ENCODE assay signal across 8 cellular contexts in the genomic region with DNA sequence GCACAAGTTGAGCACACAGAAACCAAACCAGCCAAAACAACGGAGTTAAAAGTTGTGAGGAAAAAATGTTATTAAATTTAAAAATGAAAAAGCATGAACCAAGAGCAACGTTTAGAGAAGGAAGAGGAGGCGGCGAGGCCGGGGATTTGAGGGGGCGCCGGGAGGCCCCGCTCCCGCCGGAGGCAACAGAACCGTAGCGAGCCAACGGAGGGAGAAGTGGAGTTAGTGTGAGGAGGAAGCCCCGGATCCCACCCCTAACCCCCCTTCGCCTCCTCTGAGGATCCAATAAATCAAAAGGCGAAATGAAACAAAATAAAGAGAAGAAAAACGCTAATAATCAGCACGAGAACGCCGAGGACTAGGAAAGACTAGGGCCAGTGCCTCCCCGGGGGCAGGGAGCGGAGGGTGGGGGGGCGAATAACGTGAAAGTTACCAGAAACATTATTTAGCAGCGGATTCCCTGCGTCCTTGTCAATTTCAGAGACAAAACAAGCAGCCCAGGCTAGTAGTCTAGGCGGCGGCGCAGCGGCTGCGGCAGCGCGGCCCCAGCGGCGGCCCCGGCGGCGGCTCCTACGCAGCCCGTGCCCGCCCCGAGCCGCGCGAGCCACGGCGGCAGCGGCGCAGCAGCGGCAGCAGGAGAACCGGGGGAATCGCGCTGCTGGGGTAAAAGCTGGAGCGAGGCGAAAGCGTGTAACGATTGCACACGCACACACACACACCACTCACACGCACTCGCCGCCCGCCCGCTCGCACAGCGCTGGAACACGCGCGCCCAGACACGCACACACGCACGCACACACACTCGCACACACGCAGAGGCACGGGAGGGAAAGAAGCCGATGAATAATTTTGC. TPM values are rescaled to one million over a fixed set of nuclear protein-coding genes. Genes with fewer than 3 reads are reported as not detected.
A peak's percentile ranks its signal among the peaks of the same experiment; 100 is the strongest.
DNase-seq lines count a peak whose midpoint lies in the region; ATAC-seq and TF ChIP-seq lines count a peak whose summit lies in the region.

No MANE protein-coding gene starts in this region.

- peaks cover 57% of the 10 kb centered on the region for H3K4me1 Mint-ChIP-seq in activated naive CD4-positive, alpha-beta T cell treated with anti-CD3 and anti-CD28 coated beads, Interleukin-2, amount 50 U/mL, for 24 hours

- peak overlapping the region; percentile 94 for H3K27ac ChIP-seq in Karpas-422 (ENCODE audit: low read length)

- CTCF ChIA-PET in BJ (lab: Yijun Ruan, JAX) = no interaction called here

- peaks cover 65% of the 10 kb centered on the region for H3K79me2 ChIP-seq in Karpas-422 (ENCODE audit: low read length)

- intact Hi-C loops in left cardiac atrium (cut with DNase I) = no loop called here
- intact Hi-C loops in posterior vena cava (cut with DNase I) = loop anchor here (5.0 to 10.0 kb wide), 3 partner anchors 74 to 594 kb away; no protein-coding TSS in a partner anchor

- H3K4me2 ChIP-seq in Karpas-422 (ENCODE audit: low read depth, low read length, poor library complexity, severe bottlenecking) = peak overlapping the region; percentile 70

- peaks cover 2% of the 10 kb centered on the region for H3K36me3 Mint-ChIP-seq in activated naive CD4-positive, alpha-beta T cell treated with anti-CD3 and anti-CD28 coated beads, Interleukin-2, amount 50 U/mL, for 24 hours

- H3K4me1 ChIP-seq in Karpas-422 (ENCODE audit: low read length) = peaks cover 45% of the 10 kb centered on the region

- no peak overlapping the region for H3K27ac Mint-ChIP-seq in activated naive CD4-positive, alpha-beta T cell treated with anti-CD3 and anti-CD28 coated beads, Interleukin-2, amount 50 U/mL, for 24 hours

- H3K27me3 ChIP-seq in BJ (ENCODE audit: control insufficient read depth, insufficient read depth, low read length) = no peaks in the 10 kb centered on the region
- H3K27me3 ChIP-seq in Karpas-422 (ENCODE audit: low read length) = no peaks in the 10 kb centered on the region

- H3K9ac ChIP-seq in Karpas-422 (ENCODE audit: low read length) = peak overlapping the region; percentile 99

- no peaks in the 10 kb centered on the region for H3K9me2 ChIP-seq in Karpas-422 (replicated peaks; ENCODE audit: insufficient read depth, low read length)

- H3K36me3 ChIP-seq in BJ (ENCODE audit: control insufficient read depth, insufficient read depth, low read length) (peaks cover 5% of the 10 kb centered on the region), Karpas-422 (ENCODE audit: insufficient read depth, low read length) (peaks cover 8% of the 10 kb centered on the region; the same call in 1 of the 2 replicates)

- peaks cover 8% of the 10 kb centered on the region for H3K9me3 Mint-ChIP-seq in activated naive CD4-positive, alpha-beta T cell treated with anti-CD3 and anti-CD28 coated beads, Interleukin-2, amount 50 U/mL, for 24 hours

- POLR2A ChIA-PET in BJ (lab: Charles Lee) = no interaction called here

- ATAC-seq in GM18511 (IDR thresholded peaks at IDR 0.05; ENCODE audit: unreplicated experiment) (peak; percentile 34), left cardiac atrium (peak; percentile 1 to 12), GM21737 (IDR thresholded peaks at IDR 0.05; ENCODE audit: unreplicated experiment) (no peak)

- peak overlapping the region; percentile 79 for H3K4me3 ChIP-seq in BJ (ENCODE audit: low read depth, low read length)
- peak overlapping the region; percentile 97 for H3K4me3 ChIP-seq in Karpas-422 (ENCODE audit: low read length)

- DNase-seq in BJ (ENCODE audit: low read depth) = no peak
- peak; percentile 82 for DNase-seq in Karpas-422
- no peak for DNase-seq in left cardiac atrium
- DNase-seq in posterior vena cava (ENCODE audit: low spot score) = peak; percentile 86
- no peak for DNase-seq in NCI-H128 (lab: John Stamatoyannopoulos, UW; ENCODE audit: unreplicated experiment)

- no peak for TF ChIP-seq CTCF in BJ (IDR thresholded peaks at IDR 0.05; ENCODE audit: insufficient read depth, low read depth, low read length)

- H3K27me3 Mint-ChIP-seq in activated naive CD4-positive, alpha-beta T cell treated with anti-CD3 and anti-CD28 coated beads, Interleukin-2, amount 50 U/mL, for 24 hours = peaks cover 73% of the 10 kb centered on the region

- no peak overlapping the region for H2AFZ ChIP-seq in Karpas-422 (ENCODE audit: low read length)

- H4K20me1 ChIP-seq in Karpas-422 (ENCODE audit: insufficient read depth, low read depth, low read length) = peaks cover 2% of the 10 kb centered on the region; the same call in 1 of the 2 replicates

- H3K4me3 Mint-ChIP-seq in activated naive CD4-positive, alpha-beta T cell treated with anti-CD3 and anti-CD28 coated beads, Interleukin-2, amount 50 U/mL, for 24 hours = peak overlapping the region; percentile 89

- H3K9me3 ChIP-seq in Karpas-422 (ENCODE audit: low read length) = no peaks in the 10 kb centered on the region

RNA-seq across cellular contexts. Expression of a gene that starts 1.7 kb away (rescaled TPM):
- 44.4 and 54.1 TPM in 2 replicates for polyA plus RNA-seq in BJ (2011; rRNA removed)
- 51.6 and 54.6 TPM in 2 replicates for polyA minus RNA-seq in BJ (2011; rRNA and poly(A)+ RNA removed)
- total RNA-seq in Karpas-422 (2014; rRNA removed; shearing (Covaris generic); ENCODE audit: low replicate concordance) = 55.7 and 68.2 TPM in 2 replicates
- 10 to 100 TPM; 21.1 to 21.5 TPM for total RNA-seq in left cardiac atrium
- 10 to 100 TPM; 54.0 to 55.2 TPM for total RNA-seq in posterior vena cava

Comparison
In these comparisons a context has a peak if more than half of its experiments do, and no peak if none do; other contexts are left out.
1. DNase-seq: peak in Karpas-422 (single experiment) and posterior vena cava (single experiment); none in BJ (single experiment), left cardiac atrium (single experiment) and NCI-H128 (single experiment).
2. intact Hi-C loops: an anchor here in posterior vena cava (5.0 to 10.0 kb wide); none called in left cardiac atrium.